In the genomic region with DNA sequence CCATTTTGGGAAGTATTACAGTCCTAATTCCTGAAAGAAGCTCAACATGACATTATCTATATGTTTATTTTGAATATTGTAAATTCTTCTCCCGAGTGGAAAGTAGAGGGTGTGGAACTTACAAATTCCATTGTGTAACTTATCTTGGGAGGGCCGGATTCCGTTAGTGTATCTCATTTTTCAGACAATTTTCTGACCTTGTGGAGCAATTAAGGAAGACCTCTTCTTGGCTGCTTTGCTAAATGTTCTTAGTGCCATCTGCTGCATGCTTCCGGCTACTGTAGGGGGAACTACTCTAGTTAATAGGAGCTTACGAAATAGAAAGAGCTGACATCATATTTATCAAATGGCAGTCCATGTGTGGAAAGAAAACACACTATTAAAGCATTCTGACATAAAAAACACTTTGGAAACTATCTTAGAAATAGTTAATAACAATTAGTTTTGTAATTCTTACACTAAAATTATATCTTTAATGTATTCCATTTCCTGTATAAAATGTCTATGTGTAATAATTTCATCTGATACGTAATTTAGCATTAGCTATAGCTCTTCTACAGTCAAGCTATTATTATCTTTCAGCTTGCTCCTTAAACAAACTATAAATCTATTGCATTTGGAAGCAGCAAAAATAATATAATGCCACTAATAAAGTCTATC, we compare ENCODE assay signal across 1 cellular context.
TF ChIP-seq lines count a peak whose summit lies in the region.

No MANE protein-coding gene starts in this region.

TF ChIP-seq in K562, 482 proteins besides CTCF, POLR2A, EP300 and RAD21 (continued from another document and continues in another):
- TF ChIP-seq, protein P1, sequence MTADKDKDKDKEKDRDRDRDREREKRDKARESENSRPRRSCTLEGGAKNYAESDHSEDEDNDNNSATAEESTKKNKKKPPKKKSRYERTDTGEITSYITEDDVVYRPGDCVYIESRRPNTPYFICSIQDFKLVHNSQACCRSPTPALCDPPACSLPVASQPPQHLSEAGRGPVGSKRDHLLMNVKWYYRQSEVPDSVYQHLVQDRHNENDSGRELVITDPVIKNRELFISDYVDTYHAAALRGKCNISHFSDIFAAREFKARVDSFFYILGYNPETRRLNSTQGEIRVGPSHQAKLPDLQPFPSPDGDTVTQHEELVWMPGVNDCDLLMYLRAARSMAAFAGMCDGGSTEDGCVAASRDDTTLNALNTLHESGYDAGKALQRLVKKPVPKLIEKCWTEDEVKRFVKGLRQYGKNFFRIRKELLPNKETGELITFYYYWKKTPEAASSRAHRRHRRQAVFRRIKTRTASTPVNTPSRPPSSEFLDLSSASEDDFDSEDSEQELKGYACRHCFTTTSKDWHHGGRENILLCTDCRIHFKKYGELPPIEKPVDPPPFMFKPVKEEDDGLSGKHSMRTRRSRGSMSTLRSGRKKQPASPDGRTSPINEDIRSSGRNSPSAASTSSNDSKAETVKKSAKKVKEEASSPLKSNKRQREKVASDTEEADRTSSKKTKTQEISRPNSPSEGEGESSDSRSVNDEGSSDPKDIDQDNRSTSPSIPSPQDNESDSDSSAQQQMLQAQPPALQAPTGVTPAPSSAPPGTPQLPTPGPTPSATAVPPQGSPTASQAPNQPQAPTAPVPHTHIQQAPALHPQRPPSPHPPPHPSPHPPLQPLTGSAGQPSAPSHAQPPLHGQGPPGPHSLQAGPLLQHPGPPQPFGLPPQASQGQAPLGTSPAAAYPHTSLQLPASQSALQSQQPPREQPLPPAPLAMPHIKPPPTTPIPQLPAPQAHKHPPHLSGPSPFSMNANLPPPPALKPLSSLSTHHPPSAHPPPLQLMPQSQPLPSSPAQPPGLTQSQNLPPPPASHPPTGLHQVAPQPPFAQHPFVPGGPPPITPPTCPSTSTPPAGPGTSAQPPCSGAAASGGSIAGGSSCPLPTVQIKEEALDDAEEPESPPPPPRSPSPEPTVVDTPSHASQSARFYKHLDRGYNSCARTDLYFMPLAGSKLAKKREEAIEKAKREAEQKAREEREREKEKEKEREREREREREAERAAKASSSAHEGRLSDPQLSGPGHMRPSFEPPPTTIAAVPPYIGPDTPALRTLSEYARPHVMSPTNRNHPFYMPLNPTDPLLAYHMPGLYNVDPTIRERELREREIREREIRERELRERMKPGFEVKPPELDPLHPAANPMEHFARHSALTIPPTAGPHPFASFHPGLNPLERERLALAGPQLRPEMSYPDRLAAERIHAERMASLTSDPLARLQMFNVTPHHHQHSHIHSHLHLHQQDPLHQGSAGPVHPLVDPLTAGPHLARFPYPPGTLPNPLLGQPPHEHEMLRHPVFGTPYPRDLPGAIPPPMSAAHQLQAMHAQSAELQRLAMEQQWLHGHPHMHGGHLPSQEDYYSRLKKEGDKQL (CRISPR knock-in tag; IDR thresholded peaks at IDR 0.05; ENCODE audit: borderline replicate concordance): no peak
- peak; percentile 28; the same call in 1 of the 2 replicates for TF ChIP-seq MAFK (IDR thresholded peaks at IDR 0.05; ENCODE audit: low read length)
- no peak for TF ChIP-seq BDP1 (IDR thresholded peaks at IDR 0.05; ENCODE audit: insufficient read depth, insufficient read length)
- TF ChIP-seq SMARCC2 (IDR thresholded peaks at IDR 0.05; ENCODE audit: low read depth): no peak
- TF ChIP-seq, protein P2, sequence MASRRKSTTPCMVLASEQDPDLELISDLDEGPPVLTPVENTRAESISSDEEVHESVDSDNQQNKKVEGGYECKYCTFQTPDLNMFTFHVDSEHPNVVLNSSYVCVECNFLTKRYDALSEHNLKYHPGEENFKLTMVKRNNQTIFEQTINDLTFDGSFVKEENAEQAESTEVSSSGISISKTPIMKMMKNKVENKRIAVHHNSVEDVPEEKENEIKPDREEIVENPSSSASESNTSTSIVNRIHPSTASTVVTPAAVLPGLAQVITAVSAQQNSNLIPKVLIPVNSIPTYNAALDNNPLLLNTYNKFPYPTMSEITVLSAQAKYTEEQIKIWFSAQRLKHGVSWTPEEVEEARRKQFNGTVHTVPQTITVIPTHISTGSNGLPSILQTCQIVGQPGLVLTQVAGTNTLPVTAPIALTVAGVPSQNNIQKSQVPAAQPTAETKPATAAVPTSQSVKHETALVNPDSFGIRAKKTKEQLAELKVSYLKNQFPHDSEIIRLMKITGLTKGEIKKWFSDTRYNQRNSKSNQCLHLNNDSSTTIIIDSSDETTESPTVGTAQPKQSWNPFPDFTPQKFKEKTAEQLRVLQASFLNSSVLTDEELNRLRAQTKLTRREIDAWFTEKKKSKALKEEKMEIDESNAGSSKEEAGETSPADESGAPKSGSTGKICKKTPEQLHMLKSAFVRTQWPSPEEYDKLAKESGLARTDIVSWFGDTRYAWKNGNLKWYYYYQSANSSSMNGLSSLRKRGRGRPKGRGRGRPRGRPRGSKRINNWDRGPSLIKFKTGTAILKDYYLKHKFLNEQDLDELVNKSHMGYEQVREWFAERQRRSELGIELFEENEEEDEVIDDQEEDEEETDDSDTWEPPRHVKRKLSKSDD (conservative IDR thresholded peaks at IDR 0.05; ENCODE audit: low read length): no peak
- TF ChIP-seq ZBTB8A (IDR thresholded peaks at IDR 0.05; ENCODE audit: partially characterized antibody): no peak
- TF ChIP-seq PPARD (CRISPR knock-in tag; IDR thresholded peaks at IDR 0.05): no peak
- TF ChIP-seq ZNF583 (CRISPR knock-in tag; IDR thresholded peaks at IDR 0.05): no peak
- TF ChIP-seq FOS (IDR thresholded peaks at IDR 0.05; ENCODE audit: extremely low read depth, insufficient read length): no peak
- TF ChIP-seq TRIM28 (IDR thresholded peaks at IDR 0.05): no peak
- no peak for TF ChIP-seq EZH2 (IDR thresholded peaks at IDR 0.05; ENCODE audit: borderline replicate concordance, low read depth, low read length)
- TF ChIP-seq, protein P3, sequence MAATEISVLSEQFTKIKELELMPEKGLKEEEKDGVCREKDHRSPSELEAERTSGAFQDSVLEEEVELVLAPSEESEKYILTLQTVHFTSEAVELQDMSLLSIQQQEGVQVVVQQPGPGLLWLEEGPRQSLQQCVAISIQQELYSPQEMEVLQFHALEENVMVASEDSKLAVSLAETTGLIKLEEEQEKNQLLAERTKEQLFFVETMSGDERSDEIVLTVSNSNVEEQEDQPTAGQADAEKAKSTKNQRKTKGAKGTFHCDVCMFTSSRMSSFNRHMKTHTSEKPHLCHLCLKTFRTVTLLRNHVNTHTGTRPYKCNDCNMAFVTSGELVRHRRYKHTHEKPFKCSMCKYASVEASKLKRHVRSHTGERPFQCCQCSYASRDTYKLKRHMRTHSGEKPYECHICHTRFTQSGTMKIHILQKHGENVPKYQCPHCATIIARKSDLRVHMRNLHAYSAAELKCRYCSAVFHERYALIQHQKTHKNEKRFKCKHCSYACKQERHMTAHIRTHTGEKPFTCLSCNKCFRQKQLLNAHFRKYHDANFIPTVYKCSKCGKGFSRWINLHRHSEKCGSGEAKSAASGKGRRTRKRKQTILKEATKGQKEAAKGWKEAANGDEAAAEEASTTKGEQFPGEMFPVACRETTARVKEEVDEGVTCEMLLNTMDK (IDR thresholded peaks at IDR 0.05; ENCODE audit: borderline replicate concordance, insufficient read depth, low read depth, low read length, poor library complexity, severe bottlenecking): no peak
- TF ChIP-seq CBX2 (IDR thresholded peaks at IDR 0.05; ENCODE audit: insufficient read depth, low read length, poor library complexity, severe bottlenecking): no peak
- no peak for TF ChIP-seq XRCC5 (IDR thresholded peaks at IDR 0.05; ENCODE audit: low read depth, low read length)
- no peak for TF ChIP-seq CCAR2 (IDR thresholded peaks at IDR 0.05; ENCODE audit: low read depth, low read length)
- no peak for TF ChIP-seq TCF7 (IDR thresholded peaks at IDR 0.05; ENCODE audit: borderline replicate concordance)
- peak; percentile 89 for TF ChIP-seq CC2D1A (IDR thresholded peaks at IDR 0.05)
- TF ChIP-seq NFATC3 (IDR thresholded peaks at IDR 0.05): no peak
- TF ChIP-seq CEBPG (CRISPR knock-in tag; IDR thresholded peaks at IDR 0.05): peak; percentile 38; the same call in 1 of the 2 replicates
- peak; percentile 85 to 86 for TF ChIP-seq CEBPG (tag; conservative IDR thresholded peaks at IDR 0.05 in 1 of 2, IDR thresholded peaks at IDR 0.05 in 1 of 2)
- TF ChIP-seq TAF9B (IDR thresholded peaks at IDR 0.05; ENCODE audit: partially characterized antibody): no peak
- TF ChIP-seq ZFX (CRISPR knock-in tag; IDR thresholded peaks at IDR 0.05): no peak
- TF ChIP-seq, protein P4, sequence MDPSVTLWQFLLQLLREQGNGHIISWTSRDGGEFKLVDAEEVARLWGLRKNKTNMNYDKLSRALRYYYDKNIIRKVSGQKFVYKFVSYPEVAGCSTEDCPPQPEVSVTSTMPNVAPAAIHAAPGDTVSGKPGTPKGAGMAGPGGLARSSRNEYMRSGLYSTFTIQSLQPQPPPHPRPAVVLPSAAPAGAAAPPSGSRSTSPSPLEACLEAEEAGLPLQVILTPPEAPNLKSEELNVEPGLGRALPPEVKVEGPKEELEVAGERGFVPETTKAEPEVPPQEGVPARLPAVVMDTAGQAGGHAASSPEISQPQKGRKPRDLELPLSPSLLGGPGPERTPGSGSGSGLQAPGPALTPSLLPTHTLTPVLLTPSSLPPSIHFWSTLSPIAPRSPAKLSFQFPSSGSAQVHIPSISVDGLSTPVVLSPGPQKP (CRISPR knock-in tag; IDR thresholded peaks at IDR 0.05): no peak
- TF ChIP-seq ARNT (IDR thresholded peaks at IDR 0.05): peak in 1 of 2 experiments; percentile 29; a peak in 1 of 4 replicates
- no peak for TF ChIP-seq TARDBP (IDR thresholded peaks at IDR 0.05)
- TF ChIP-seq NCOA2 (IDR thresholded peaks at IDR 0.05; ENCODE audit: partially characterized antibody in 2 of 2): no peak
- TF ChIP-seq PTBP1 (IDR thresholded peaks at IDR 0.05; ENCODE audit: low read depth, low read length): no peak
- TF ChIP-seq KDM4B (IDR thresholded peaks at IDR 0.05; ENCODE audit: borderline replicate concordance in 2 of 2, low read depth in 1 of 2): no peak
- TF ChIP-seq CREB1 (IDR thresholded peaks at IDR 0.05): peak; percentile 72; the same call in 1 of the 2 replicates
- TF ChIP-seq CREB1 (CRISPR knock-in tag; IDR thresholded peaks at IDR 0.05): no peak
- TF ChIP-seq CBX3 (IDR thresholded peaks at IDR 0.05; ENCODE audit: borderline replicate concordance in 1 of 2, low read length in 2 of 2): peak in 1 of 2 experiments; percentile 73; a peak in 2 of 3 replicates
- TF ChIP-seq MEIS2 (IDR thresholded peaks at IDR 0.05; ENCODE audit: partially characterized antibody): peak; percentile 21
- 0 out of 2 replicates have a peak, but pooled peaks have one; percentile 39 for TF ChIP-seq ZNF766 (CRISPR knock-in tag; conservative IDR thresholded peaks at IDR 0.05)
- TF ChIP-seq KDM2B (CRISPR knock-in tag; IDR thresholded peaks at IDR 0.05): no peak
- TF ChIP-seq ZNF184 (CRISPR knock-in tag; IDR thresholded peaks at IDR 0.05): no peak
- 0 out of 2 replicates have a peak, but pooled peaks have one; percentile 49 for TF ChIP-seq TEAD4 (IDR thresholded peaks at IDR 0.05; ENCODE audit: low read length)
- TF ChIP-seq TEAD4 (CRISPR knock-in tag; IDR thresholded peaks at IDR 0.05; ENCODE audit: borderline replicate concordance): no peak
- TF ChIP-seq, protein P5, sequence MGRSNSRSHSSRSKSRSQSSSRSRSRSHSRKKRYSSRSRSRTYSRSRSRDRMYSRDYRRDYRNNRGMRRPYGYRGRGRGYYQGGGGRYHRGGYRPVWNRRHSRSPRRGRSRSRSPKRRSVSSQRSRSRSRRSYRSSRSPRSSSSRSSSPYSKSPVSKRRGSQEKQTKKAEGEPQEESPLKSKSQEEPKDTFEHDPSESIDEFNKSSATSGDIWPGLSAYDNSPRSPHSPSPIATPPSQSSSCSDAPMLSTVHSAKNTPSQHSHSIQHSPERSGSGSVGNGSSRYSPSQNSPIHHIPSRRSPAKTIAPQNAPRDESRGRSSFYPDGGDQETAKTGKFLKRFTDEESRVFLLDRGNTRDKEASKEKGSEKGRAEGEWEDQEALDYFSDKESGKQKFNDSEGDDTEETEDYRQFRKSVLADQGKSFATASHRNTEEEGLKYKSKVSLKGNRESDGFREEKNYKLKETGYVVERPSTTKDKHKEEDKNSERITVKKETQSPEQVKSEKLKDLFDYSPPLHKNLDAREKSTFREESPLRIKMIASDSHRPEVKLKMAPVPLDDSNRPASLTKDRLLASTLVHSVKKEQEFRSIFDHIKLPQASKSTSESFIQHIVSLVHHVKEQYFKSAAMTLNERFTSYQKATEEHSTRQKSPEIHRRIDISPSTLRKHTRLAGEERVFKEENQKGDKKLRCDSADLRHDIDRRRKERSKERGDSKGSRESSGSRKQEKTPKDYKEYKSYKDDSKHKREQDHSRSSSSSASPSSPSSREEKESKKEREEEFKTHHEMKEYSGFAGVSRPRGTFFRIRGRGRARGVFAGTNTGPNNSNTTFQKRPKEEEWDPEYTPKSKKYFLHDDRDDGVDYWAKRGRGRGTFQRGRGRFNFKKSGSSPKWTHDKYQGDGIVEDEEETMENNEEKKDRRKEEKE (IDR thresholded peaks at IDR 0.05; ENCODE audit: borderline replicate concordance in 1 of 2, control insufficient read depth in 1 of 2, low read depth in 2 of 2, low read length in 1 of 2): no peak
- TF ChIP-seq ZNF121 (CRISPR knock-in tag; conservative IDR thresholded peaks at IDR 0.05): no peak
- TF ChIP-seq NEUROD1 (IDR thresholded peaks at IDR 0.05; ENCODE audit: borderline replicate concordance, low read depth, low read length, partially characterized antibody): no peak
- TF ChIP-seq CREBBP (IDR thresholded peaks at IDR 0.05; ENCODE audit: low read depth, low read length): no peak
- peak; percentile 86 for TF ChIP-seq ZNF316 (IDR thresholded peaks at IDR 0.05)
- TF ChIP-seq, protein P6, sequence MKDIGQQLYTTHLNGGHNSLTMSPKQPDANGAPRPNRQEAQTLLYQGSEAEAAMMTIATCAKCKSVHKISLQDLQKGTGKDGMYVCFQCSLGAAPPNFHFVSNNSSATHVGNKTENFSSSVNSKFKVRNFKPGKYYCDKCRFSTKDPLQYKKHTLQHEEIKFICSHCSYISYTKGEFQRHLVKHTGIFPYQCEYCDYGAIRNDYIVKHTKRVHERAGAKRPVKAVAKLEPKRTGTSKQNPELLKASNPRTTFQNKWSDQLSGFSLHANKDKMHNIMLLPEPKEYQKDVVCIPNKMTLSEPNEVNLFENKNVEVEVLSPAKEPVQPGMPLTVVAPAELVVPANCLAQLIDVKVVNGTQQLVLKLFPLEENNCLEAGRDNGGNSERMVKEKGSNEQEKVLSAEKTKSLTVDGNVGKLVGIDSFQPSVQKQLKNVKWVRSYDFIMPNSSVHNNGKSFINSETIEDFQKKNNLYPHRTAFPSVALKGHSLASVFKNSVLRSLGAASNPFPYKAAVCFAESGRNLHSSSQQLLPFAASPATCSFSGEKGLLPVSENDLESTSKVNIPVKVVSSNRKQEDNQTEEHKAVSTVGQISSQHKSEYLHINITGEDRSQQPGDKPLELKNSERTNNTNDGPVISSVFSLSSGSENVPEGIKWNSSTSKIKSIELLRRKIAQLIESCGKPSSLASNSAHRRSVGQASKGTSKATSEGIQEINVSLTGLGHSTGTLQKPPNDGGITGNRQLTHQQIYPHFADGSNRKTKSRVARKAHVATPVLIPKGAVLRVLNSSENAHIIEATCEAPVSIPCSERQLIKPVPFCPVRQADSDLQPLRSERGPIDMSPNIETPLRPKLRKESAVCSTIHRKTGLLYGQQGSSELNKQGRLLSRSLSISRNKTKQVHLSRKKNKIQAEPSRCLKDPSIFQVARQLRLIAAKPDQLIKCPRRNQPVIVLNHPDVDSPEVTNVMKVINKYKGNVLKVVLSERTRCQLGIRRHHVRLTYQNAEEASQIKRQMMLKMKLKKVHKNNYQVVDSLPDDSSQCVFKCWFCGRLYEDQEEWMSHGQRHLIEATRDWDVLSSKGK (CRISPR knock-in tag; IDR thresholded peaks at IDR 0.05): no peak
- no peak for TF ChIP-seq GTF2E2 (tag; IDR thresholded peaks at IDR 0.05)
